1 cellular context compared by ENCODE assay signal in the genomic region with DNA sequence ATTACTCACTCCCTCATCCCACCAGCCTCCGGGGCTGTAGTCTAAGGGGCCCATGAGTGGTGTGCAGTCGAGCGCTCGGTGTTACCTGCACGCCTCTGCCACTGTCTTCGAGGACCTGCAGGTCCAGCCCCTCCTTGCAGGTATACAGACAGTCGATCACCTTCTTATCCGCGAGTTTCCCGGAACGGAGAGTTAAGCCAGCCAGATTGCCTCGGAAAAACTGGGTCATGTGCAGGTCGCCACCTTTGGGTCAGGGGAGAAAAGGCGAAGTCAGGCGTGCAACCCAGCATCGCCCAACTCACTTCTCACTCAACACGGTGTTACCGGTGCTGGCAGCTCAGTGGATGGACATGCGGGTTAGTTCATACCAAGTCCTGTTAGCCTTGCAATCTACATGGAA.
TF ChIP-seq lines count a peak whose summit lies in the region.

No MANE protein-coding gene starts in this region.

TF ChIP-seq in H1, 55 proteins besides CTCF, POLR2A, EP300 and RAD21:
- TF ChIP-seq KDM1A (IDR thresholded peaks at IDR 0.05; ENCODE audit: borderline replicate concordance, low read length) (no peak), CHD1 (IDR thresholded peaks at IDR 0.05; ENCODE audit: low read depth, low read length) (no peak), GTF2F1 (IDR thresholded peaks at IDR 0.05; ENCODE audit: borderline replicate concordance, low read depth, low read length) (no peak), CBX8 (IDR thresholded peaks at IDR 0.05; ENCODE audit: borderline replicate concordance, low read depth, low read length) (no peak), CHD2 (IDR thresholded peaks at IDR 0.05; ENCODE audit: low read length) (no peak), ZNF274 (IDR thresholded peaks at IDR 0.05; ENCODE audit: borderline replicate concordance, extremely low read depth, low read length) (no peak), EGR1 (IDR thresholded peaks at IDR 0.05; ENCODE audit: borderline replicate concordance, low read depth, low read length) (no peak), JUND (IDR thresholded peaks at IDR 0.05; ENCODE audit: low read length) (no peak), POLR2AphosphoS5 (IDR thresholded peaks at IDR 0.05; ENCODE audit: low read depth, low read length) (no peak), SIRT6 (IDR thresholded peaks at IDR 0.05; ENCODE audit: low read length) (no peak), TBP (IDR thresholded peaks at IDR 0.05; ENCODE audit: low read depth, low read length) (no peak), SP1 (IDR thresholded peaks at IDR 0.05; ENCODE audit: low read depth, low read length) (no peak), KDM5A (IDR thresholded peaks at IDR 0.05; ENCODE audit: low read length) (no peak), CEBPB (IDR thresholded peaks at IDR 0.05; ENCODE audit: low read depth, low read length) (no peak), FOSL1 (IDR thresholded peaks at IDR 0.05; ENCODE audit: insufficient read depth, low read depth, low read length) (no peak), CTBP2 (IDR thresholded peaks at IDR 0.05; ENCODE audit: borderline replicate concordance, insufficient read depth, insufficient read length, low read length) (no peak), TEAD4 (IDR thresholded peaks at IDR 0.05; ENCODE audit: low read depth, low read length) (no peak), CREB1 (IDR thresholded peaks at IDR 0.05) (no peak)
- TF ChIP-seq, protein P1, sequence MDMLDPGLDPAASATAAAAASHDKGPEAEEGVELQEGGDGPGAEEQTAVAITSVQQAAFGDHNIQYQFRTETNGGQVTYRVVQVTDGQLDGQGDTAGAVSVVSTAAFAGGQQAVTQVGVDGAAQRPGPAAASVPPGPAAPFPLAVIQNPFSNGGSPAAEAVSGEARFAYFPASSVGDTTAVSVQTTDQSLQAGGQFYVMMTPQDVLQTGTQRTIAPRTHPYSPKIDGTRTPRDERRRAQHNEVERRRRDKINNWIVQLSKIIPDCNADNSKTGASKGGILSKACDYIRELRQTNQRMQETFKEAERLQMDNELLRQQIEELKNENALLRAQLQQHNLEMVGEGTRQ (IDR thresholded peaks at IDR 0.05; ENCODE audit: low read length): no peak
- TF ChIP-seq, protein P2, sequence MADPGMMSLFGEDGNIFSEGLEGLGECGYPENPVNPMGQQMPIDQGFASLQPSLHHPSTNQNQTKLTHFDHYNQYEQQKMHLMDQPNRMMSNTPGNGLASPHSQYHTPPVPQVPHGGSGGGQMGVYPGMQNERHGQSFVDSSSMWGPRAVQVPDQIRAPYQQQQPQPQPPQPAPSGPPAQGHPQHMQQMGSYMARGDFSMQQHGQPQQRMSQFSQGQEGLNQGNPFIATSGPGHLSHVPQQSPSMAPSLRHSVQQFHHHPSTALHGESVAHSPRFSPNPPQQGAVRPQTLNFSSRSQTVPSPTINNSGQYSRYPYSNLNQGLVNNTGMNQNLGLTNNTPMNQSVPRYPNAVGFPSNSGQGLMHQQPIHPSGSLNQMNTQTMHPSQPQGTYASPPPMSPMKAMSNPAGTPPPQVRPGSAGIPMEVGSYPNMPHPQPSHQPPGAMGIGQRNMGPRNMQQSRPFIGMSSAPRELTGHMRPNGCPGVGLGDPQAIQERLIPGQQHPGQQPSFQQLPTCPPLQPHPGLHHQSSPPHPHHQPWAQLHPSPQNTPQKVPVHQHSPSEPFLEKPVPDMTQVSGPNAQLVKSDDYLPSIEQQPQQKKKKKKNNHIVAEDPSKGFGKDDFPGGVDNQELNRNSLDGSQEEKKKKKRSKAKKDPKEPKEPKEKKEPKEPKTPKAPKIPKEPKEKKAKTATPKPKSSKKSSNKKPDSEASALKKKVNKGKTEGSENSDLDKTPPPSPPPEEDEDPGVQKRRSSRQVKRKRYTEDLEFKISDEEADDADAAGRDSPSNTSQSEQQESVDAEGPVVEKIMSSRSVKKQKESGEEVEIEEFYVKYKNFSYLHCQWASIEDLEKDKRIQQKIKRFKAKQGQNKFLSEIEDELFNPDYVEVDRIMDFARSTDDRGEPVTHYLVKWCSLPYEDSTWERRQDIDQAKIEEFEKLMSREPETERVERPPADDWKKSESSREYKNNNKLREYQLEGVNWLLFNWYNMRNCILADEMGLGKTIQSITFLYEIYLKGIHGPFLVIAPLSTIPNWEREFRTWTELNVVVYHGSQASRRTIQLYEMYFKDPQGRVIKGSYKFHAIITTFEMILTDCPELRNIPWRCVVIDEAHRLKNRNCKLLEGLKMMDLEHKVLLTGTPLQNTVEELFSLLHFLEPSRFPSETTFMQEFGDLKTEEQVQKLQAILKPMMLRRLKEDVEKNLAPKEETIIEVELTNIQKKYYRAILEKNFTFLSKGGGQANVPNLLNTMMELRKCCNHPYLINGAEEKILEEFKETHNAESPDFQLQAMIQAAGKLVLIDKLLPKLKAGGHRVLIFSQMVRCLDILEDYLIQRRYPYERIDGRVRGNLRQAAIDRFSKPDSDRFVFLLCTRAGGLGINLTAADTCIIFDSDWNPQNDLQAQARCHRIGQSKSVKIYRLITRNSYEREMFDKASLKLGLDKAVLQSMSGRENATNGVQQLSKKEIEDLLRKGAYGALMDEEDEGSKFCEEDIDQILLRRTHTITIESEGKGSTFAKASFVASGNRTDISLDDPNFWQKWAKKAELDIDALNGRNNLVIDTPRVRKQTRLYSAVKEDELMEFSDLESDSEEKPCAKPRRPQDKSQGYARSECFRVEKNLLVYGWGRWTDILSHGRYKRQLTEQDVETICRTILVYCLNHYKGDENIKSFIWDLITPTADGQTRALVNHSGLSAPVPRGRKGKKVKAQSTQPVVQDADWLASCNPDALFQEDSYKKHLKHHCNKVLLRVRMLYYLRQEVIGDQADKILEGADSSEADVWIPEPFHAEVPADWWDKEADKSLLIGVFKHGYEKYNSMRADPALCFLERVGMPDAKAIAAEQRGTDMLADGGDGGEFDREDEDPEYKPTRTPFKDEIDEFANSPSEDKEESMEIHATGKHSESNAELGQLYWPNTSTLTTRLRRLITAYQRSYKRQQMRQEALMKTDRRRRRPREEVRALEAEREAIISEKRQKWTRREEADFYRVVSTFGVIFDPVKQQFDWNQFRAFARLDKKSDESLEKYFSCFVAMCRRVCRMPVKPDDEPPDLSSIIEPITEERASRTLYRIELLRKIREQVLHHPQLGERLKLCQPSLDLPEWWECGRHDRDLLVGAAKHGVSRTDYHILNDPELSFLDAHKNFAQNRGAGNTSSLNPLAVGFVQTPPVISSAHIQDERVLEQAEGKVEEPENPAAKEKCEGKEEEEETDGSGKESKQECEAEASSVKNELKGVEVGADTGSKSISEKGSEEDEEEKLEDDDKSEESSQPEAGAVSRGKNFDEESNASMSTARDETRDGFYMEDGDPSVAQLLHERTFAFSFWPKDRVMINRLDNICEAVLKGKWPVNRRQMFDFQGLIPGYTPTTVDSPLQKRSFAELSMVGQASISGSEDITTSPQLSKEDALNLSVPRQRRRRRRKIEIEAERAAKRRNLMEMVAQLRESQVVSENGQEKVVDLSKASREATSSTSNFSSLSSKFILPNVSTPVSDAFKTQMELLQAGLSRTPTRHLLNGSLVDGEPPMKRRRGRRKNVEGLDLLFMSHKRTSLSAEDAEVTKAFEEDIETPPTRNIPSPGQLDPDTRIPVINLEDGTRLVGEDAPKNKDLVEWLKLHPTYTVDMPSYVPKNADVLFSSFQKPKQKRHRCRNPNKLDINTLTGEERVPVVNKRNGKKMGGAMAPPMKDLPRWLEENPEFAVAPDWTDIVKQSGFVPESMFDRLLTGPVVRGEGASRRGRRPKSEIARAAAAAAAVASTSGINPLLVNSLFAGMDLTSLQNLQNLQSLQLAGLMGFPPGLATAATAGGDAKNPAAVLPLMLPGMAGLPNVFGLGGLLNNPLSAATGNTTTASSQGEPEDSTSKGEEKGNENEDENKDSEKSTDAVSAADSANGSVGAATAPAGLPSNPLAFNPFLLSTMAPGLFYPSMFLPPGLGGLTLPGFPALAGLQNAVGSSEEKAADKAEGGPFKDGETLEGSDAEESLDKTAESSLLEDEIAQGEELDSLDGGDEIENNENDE (IDR thresholded peaks at IDR 0.05; ENCODE audit: insufficient replicate concordance, low read length): no peak
TF ChIP-seq in H1: peak in this region for 0.
